In the genomic region with DNA sequence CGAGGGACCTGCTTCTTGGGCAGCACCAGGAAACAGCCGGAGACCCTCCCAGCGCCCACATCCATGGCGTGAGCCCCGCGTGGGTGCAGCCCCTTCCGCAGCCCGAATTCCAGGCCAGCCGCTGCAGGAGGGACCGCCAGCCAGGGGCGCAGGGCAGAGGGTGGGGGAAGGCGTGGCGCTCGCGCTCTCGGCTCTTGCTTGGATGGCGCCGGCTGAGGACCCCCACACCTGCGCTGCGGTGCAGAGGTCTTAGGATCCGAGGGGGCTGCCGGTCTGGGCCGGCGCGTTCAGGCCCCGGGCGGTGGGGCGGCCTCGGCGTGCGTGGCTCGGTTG, we compare ENCODE assay signal across 8 cellular contexts. TPM values are rescaled to one million over a fixed set of nuclear protein-coding genes. Genes with fewer than 3 reads are reported as not detected.
A peak's percentile ranks its signal among the peaks of the same experiment; 100 is the strongest.
DNase-seq lines count a peak whose midpoint lies in the region; ATAC-seq, FAIRE-seq and TF ChIP-seq lines count a peak whose summit lies in the region.

No MANE protein-coding gene starts in this region.

- no peaks in the 10 kb centered on the region for H4K20me1 ChIP-seq in OCI-LY7 (ENCODE audit: insufficient read depth, low read length)

- no peaks in the 10 kb centered on the region for H3K9me2 ChIP-seq in OCI-LY7 (ENCODE audit: insufficient read depth, low read length)

- DNase-seq in OCI-LY7 (ENCODE audit: low spot score) (no peak), sigmoid colon (no peak), hippocampal formation (lab: John Stamatoyannopoulos, UW) (no peak), urothelium cell line (ENCODE audit: low spot score) (no peak), CD1c-positive myeloid dendritic cell (ENCODE audit: extremely low spot score) (no peak)

- peak overlapping the region; percentile 82 for H2AFZ ChIP-seq in OCI-LY7 (ENCODE audit: low read length)

- POLR2A ChIA-PET in OCI-LY7 (lab: Charles Lee), result interaction anchor here (0.9 kb wide), 1 partner anchor 814 kb away, joined by 3 read pairs; no protein-coding TSS in a partner anchor

- H3K36me3 ChIP-seq in ES-I3 (ENCODE audit: insufficient read depth, low read length), result no peaks in the 10 kb centered on the region
- H3K36me3 ChIP-seq in OCI-LY7 (ENCODE audit: insufficient read depth, low read length), result no peaks in the 10 kb centered on the region
- H3K36me3 ChIP-seq in gastroesophageal sphincter, result no peaks in the 10 kb centered on the region
- H3K36me3 ChIP-seq in sigmoid colon, result no peaks in the 10 kb centered on the region

- no peak for TF ChIP-seq POLR2A in gastroesophageal sphincter (IDR thresholded peaks at IDR 0.05)
- TF ChIP-seq POLR2A in sigmoid colon (IDR thresholded peaks at IDR 0.05), result no peak

- H3K9ac ChIP-seq in ES-I3 (ENCODE audit: low read depth, low read length), result peak overlapping the region; percentile 52

- no peaks in the 10 kb centered on the region for H3K9me3 ChIP-seq in ES-I3 (ENCODE audit: control insufficient read depth, insufficient read depth, low read length)
- no peaks in the 10 kb centered on the region for H3K9me3 ChIP-seq in OCI-LY7 (ENCODE audit: low read length)
- no peaks in the 10 kb centered on the region for H3K9me3 ChIP-seq in gastroesophageal sphincter
- H3K9me3 ChIP-seq in sigmoid colon, result no peaks in the 10 kb centered on the region

- peak overlapping the region; percentile 69 for H3K4me2 ChIP-seq in OCI-LY7 (ENCODE audit: low read length)

- no peak for FAIRE-seq in urothelium cell line (lab: Jason Lieb, UNC)

- intact Hi-C loops in OCI-LY7 (cut with micrococcal nuclease; ENCODE audit: unreplicated experiment), result loop anchor here (1.0 to 5.0 kb wide), 8 partner anchors 44 to 342 kb away; partner anchors contain the start of genes BAHCC1, FAAP100 and SLC38A10
- intact Hi-C loops in sigmoid colon (cut with DNase I), result loop anchor here (1.0 to 5.0 kb wide), 3 partner anchors 82 to 229 kb away; no protein-coding TSS in a partner anchor

- no peaks in the 10 kb centered on the region for H3K79me2 ChIP-seq in OCI-LY7 (ENCODE audit: insufficient read depth, low read depth, low read length)

- H3K27ac ChIP-seq in OCI-LY7 (ENCODE audit: low read depth, low read length, poor library complexity, severe bottlenecking) (no peak overlapping the region), gastroesophageal sphincter (peak overlapping the region in 1 of 4 donors; percentile 40), sigmoid colon (peak overlapping the region in 1 of 4 donors; percentile 26)

- CTCF ChIA-PET in OCI-LY7 (lab: Charles Lee; ENCODE audit: unreplicated experiment), result no interaction called here

- TF ChIP-seq CTCF in OCI-LY7 (conservative IDR thresholded peaks at IDR 0.05; ENCODE audit: low read length) (no peak), gastroesophageal sphincter (IDR thresholded peaks at IDR 0.05) (no peak), sigmoid colon (IDR thresholded peaks at IDR 0.05) (no peak)

- WGBS in gastroesophageal sphincter (ENCODE audit: low coverage in 1 of 2), 2 donors, result no CpG with 5 or more reads among the region's 32 CpGs
- WGBS in sigmoid colon, 2 donors, result 7 to 9% methylated on average over 32 of the region's 32 CpGs

- no peaks in the 10 kb centered on the region for H3K27me3 ChIP-seq in gastroesophageal sphincter
- peaks cover 0 to 17% (median 6%) of the 10 kb centered on the region in 3 donors for H3K27me3 ChIP-seq in sigmoid colon

- H3K4me3 ChIP-seq in OCI-LY7 (ENCODE audit: low read depth, low read length, poor library complexity, severe bottlenecking) (peak overlapping the region; percentile 61), gastroesophageal sphincter (peak overlapping the region; percentile 6 to 49), sigmoid colon (peak overlapping the region in 3 of 4 donors; percentile 34 to 51 (median 44))

- ATAC-seq in gastroesophageal sphincter (no peak), GM18873 (IDR thresholded peaks at IDR 0.05; ENCODE audit: low FRiP score, unreplicated experiment) (no peak)

- H3K4me1 ChIP-seq in ES-I3 (ENCODE audit: insufficient read depth, low read length), result peaks cover 6% of the 10 kb centered on the region; the same call in 1 of the 2 replicates
- H3K4me1 ChIP-seq in OCI-LY7 (ENCODE audit: insufficient read depth, low read length, poor library complexity, severe bottlenecking), result peaks cover 49% of the 10 kb centered on the region
- H3K4me1 ChIP-seq in gastroesophageal sphincter, result peaks cover 0 to 75% (median 37%) of the 10 kb centered on the region in 3 donors
- H3K4me1 ChIP-seq in sigmoid colon, result peaks cover 0 to 56% (median 44%) of the 10 kb centered on the region in 4 donors

- TF ChIP-seq EP300 in gastroesophageal sphincter (IDR thresholded peaks at IDR 0.05) (no peak), sigmoid colon (IDR thresholded peaks at IDR 0.05) (no peak)

- no TSS peak for BruUV-seq in OCI-LY7 (replicated peaks; lab: Mats Ljungman, UMichigan)

RNA-seq across cellular contexts. Expression of gene ACTG1, which starts 28.8 kb away (rescaled TPM):
- total RNA-seq in OCI-LY7 (2014; rRNA removed; shearing (Covaris generic)), result 2,245 and 2,707 TPM in 2 replicates
- total RNA-seq in OCI-LY7 (2022) (2,459 and 2,894 TPM in 2 replicates), gastroesophageal sphincter (1,000 to 10,000 TPM in 3 of 4 donors, 100 to 1,000 TPM in 1; 829 to 1,848 (median 1,550) TPM), sigmoid colon (1,000 to 10,000 TPM; 1,038 to 2,003 (median 1,212) TPM)
- polyA plus RNA-seq in sigmoid colon, result 1,000 to 10,000 TPM; 2,538 to 4,527 (median 2,852) TPM

RNA-seq across cellular contexts. Expression of gene FSCN2, which starts 44.3 kb away (rescaled TPM):
- 1.3 and 1.6 TPM in 2 replicates for total RNA-seq in OCI-LY7 (2014; rRNA removed; shearing (Covaris generic))
- total RNA-seq in OCI-LY7 (2022) (4.3 and 6.7 TPM in 2 replicates), gastroesophageal sphincter (1 to 10 TPM in 2 of 4 donors, under 1 TPM in 2; 0.49 to 2.1 (median 1.0) TPM), sigmoid colon (1 to 10 TPM in 1 of 4 donors, under 1 TPM in 2, not detected in 1; 0.33 to 1.1 (median 0.95) TPM)
- 1 to 10 TPM in 1 of 3 donors, not detected in 2; 2.3 TPM for polyA plus RNA-seq in sigmoid colon
